In genomic region chr9:79403495-79403894, GRCh38 we compare ENCODE assay signal across 15 cellular contexts.
DNase-seq lines count a peak whose midpoint lies in the region; ATAC-seq and TF ChIP-seq lines count a peak whose summit lies in the region.
"Had no signal": no experiment of that assay in that cellular context is flagged by ENCODE, and none has a peak within 500 bp of the region (broad histone marks: within the 10 kb centered on the region; RNA-seq: fewer than 3 reads in every experiment).

No MANE protein-coding gene starts in this region.

- no peak overlapping the region for H3K27ac ChIP-seq in WERI-Rb-1
- H3K27ac ChIP-seq: 22Rv1 had no signal

- ATAC-seq in stimulated activated naive CD8-positive, alpha-beta T cell treated with anti-CD3 and anti-CD28 coated beads, Interleukin-15, Interleukin-2, amounts not matched to agents 100 U/mL and 50 U/mL, for 24 hours, result no peak
- no peak for ATAC-seq in GM18858 (IDR thresholded peaks at IDR 0.05; ENCODE audit: unreplicated experiment)
- ATAC-seq: GM23338 had no signal

- DNase-seq in DMS53 (lab: John Stamatoyannopoulos, UW) (peak; percentile 15), DMS53 treated with DMSO at 0.1 percent for 48 hours (lab: John Stamatoyannopoulos, UW; ENCODE audit: unreplicated experiment) (no peak), WERI-Rb-1 (no peak), globus pallidus (ENCODE audit: low spot score) (no peak)
- DNase-seq in stimulated activated CD4-positive, alpha-beta T cell treated with anti-CD3 and anti-CD28 coated beads, Interleukin-15, amount 100 ng/mL, for 24 hours, result peak; percentile 1
- no peak for DNase-seq in stimulated activated CD4-positive, alpha-beta T cell treated with anti-CD3 and anti-CD28 coated beads, Interleukin-4, amount 100 ng/mL, for 24 hours
- DNase-seq in stimulated activated naive CD8-positive, alpha-beta T cell treated with anti-CD3 and anti-CD28 coated beads, Interleukin-15, Interleukin-2, amounts not matched to agents 100 U/mL and 50 U/mL, for 24 hours, result peak; percentile 5
- DNase-seq: GDM1; NCI-H1930; NCI-H526 treated with DMSO at 0.1 percent for 48 hours; NK-92 treated with Interleukin-12 subunit alpha and Interleukin-12 subunit beta, amount 100 ng/mL, for 24 hours; SHP77 had no signal

- H3K27me3 ChIP-seq in WERI-Rb-1 (ENCODE audit: insufficient read depth, low read depth, severe bottlenecking), result no peaks in the 10 kb centered on the region

- H3K4me3 ChIP-seq in WERI-Rb-1 (ENCODE audit: low read depth, low read length), result no peak overlapping the region
- H3K4me3 ChIP-seq: GM23338 had no signal

- no peaks in the 10 kb centered on the region for H3K36me3 ChIP-seq in WERI-Rb-1

- TF ChIP-seq CTCF in WERI-Rb-1 (IDR thresholded peaks at IDR 0.05; ENCODE audit: low read depth, low read length), result 0 out of 2 replicates have a peak, but pooled peaks have one; percentile 9

- no peaks in the 10 kb centered on the region for H3K9me3 ChIP-seq in WERI-Rb-1 (ENCODE audit: severe bottlenecking)

Comparison
In these comparisons a context has a peak if more than half of its experiments do, and no peak if none do; other contexts are left out.
1. DNase-seq: peak in DMS53 (single experiment), stimulated activated CD4-positive, alpha-beta T cell treated with anti-CD3 and anti-CD28 coated beads, Interleukin-15, amount 100 ng/mL, for 24 hours (single experiment) and stimulated activated naive CD8-positive, alpha-beta T cell treated with anti-CD3 and anti-CD28 coated beads, Interleukin-15, Interleukin-2, amounts not matched to agents 100 U/mL and 50 U/mL, for 24 hours (single experiment); none in DMS53 treated with DMSO at 0.1 percent for 48 hours (single experiment), stimulated activated CD4-positive, alpha-beta T cell treated with anti-CD3 and anti-CD28 coated beads, Interleukin-4, amount 100 ng/mL, for 24 hours (single experiment), WERI-Rb-1 (single experiment) and globus pallidus (single experiment).